20 cellular contexts compared by ENCODE assay signal in genomic region chr17:43722269-43722619, GRCh38. TPM values are rescaled to one million over a fixed set of nuclear protein-coding genes. Genes with fewer than 3 reads are reported as not detected.
A peak's percentile ranks its signal among the peaks of the same experiment; 100 is the strongest.
DNase-seq lines count a peak whose midpoint lies in the region; ATAC-seq, FAIRE-seq and TF ChIP-seq lines count a peak whose summit lies in the region.
"Had no signal": no experiment of that assay in that cellular context is flagged by ENCODE, and none has a peak within 500 bp of the region (broad histone marks: within the 10 kb centered on the region; RNA-seq: fewer than 3 reads in every experiment).

No MANE protein-coding gene starts in this region.

- H3K4me3 ChIP-seq in pancreas, result no peak overlapping the region
- H3K4me3 ChIP-seq in CD8-positive, alpha-beta memory T cell (ENCODE audit: low read length), result no peak overlapping the region
- H3K4me3 ChIP-seq: Peyer's patch had no signal

- ATAC-seq in activated T-cell treated with anti-CD3 and anti-CD28 coated beads, Interleukin-2, amount 50 U/mL, for 4 hours, result no peak
- ATAC-seq in activated B cell treated with CpG ODN at 0.5 μM for 24 hours (ENCODE audit: low read depth) (no peak), memory B cell (ENCODE audit: low read depth) (no peak), pancreas (no peak)

- peaks cover 16% of the 10 kb centered on the region for H3K4me1 Mint-ChIP-seq in activated T-cell treated with anti-CD3 and anti-CD28 coated beads, Interleukin-2, amount 50 U/mL, for 4 hours (ENCODE audit: low read depth)
- H3K4me1 Mint-ChIP-seq in activated B cell treated with CpG ODN at 0.5 μM for 24 hours (peaks cover 17% of the 10 kb centered on the region), memory B cell (peaks cover 8% of the 10 kb centered on the region), type B pancreatic cell (ENCODE audit: unreplicated experiment) (peaks cover 49% of the 10 kb centered on the region)
- peaks cover 6 to 8% (median 8%) of the 10 kb centered on the region in 3 donors for H3K4me1 Mint-ChIP-seq in CD8-positive, alpha-beta memory T cell

- no peak overlapping the region for H3K27ac Mint-ChIP-seq in activated B cell treated with CpG ODN at 0.5 μM for 24 hours
- H3K27ac Mint-ChIP-seq in memory B cell, result peak overlapping the region; percentile 76
- H3K27ac Mint-ChIP-seq in type B pancreatic cell, result peak overlapping the region; percentile 63
- peak overlapping the region in 1 of 8 donors; percentile 44 for H3K27ac Mint-ChIP-seq in CD8-positive, alpha-beta memory T cell

- DNase-seq in activated T-cell treated with anti-CD3 and anti-CD28 coated beads, Interleukin-2, amount 50 U/mL, for 4 hours, result no peak
- no peak for DNase-seq in activated T-cell treated with anti-CD3 and anti-CD28 coated beads, Interleukin-2, amount 50 U/mL, for 48 hours
- DNase-seq in activated B cell treated with CpG ODN at 0.5 μM for 24 hours (no peak), memory B cell (ENCODE audit: low spot score in 2 of 2) (no peak), type B pancreatic cell (ENCODE audit: extremely low spot score, unreplicated experiment) (no peak), NCI-H1092 treated with DMSO at 0.1 percent for 48 hours (lab: John Stamatoyannopoulos, UW) (no peak), pancreas (no peak)
- no peak for DNase-seq in CD8-positive, alpha-beta memory T cell
- DNase-seq: CD4-positive, alpha-beta memory T cell; NCI-H1417 treated with DMSO at 0.1 percent for 48 hours; NCI-H2029; NCI-H2171 treated with DMSO at 0.1 percent for 48 hours; NCI-H774; Peyer's patch; SHP77 had no signal

- TF ChIP-seq CTCF in activated B cell treated with CpG ODN at 0.5 μM for 24 hours (IDR thresholded peaks at IDR 0.05) (no peak), type B pancreatic cell (conservative IDR thresholded peaks at IDR 0.05) (no peak), pancreas (IDR thresholded peaks at IDR 0.05) (no peak)

- peak overlapping the region; percentile 91 for H3K4me3 Mint-ChIP-seq in activated T-cell treated with anti-CD3 and anti-CD28 coated beads, Interleukin-2, amount 50 U/mL, for 4 hours
- H3K4me3 Mint-ChIP-seq in activated B cell treated with CpG ODN at 0.5 μM for 24 hours (peak overlapping the region; percentile 15), memory B cell (no peak overlapping the region), type B pancreatic cell (peak overlapping the region; percentile 90)
- H3K4me3 Mint-ChIP-seq in CD8-positive, alpha-beta memory T cell, result peak overlapping the region in 2 of 7 donors; percentile 18 to 92

- H3K9me3 Mint-ChIP-seq in activated T-cell treated with anti-CD3 and anti-CD28 coated beads, Interleukin-2, amount 50 U/mL, for 4 hours, result no peaks in the 10 kb centered on the region
- H3K9me3 Mint-ChIP-seq in activated B cell treated with CpG ODN at 0.5 μM for 24 hours (no peaks in the 10 kb centered on the region), memory B cell (no peaks in the 10 kb centered on the region), type B pancreatic cell (no peaks in the 10 kb centered on the region)
- no peaks in the 10 kb centered on the region for H3K9me3 Mint-ChIP-seq in CD8-positive, alpha-beta memory T cell
- H3K9me3 Mint-ChIP-seq: IgD-negative memory B cell had no signal

- no peaks in the 10 kb centered on the region for H3K9me3 ChIP-seq in pancreas
- H3K9me3 ChIP-seq in CD8-positive, alpha-beta memory T cell (ENCODE audit: low read length), result no peaks in the 10 kb centered on the region
- H3K9me3 ChIP-seq: Peyer's patch had no signal

- H3K27me3 ChIP-seq in pancreas, result no peaks in the 10 kb centered on the region
- no peaks in the 10 kb centered on the region for H3K27me3 ChIP-seq in CD8-positive, alpha-beta memory T cell (ENCODE audit: insufficient read depth, low read length, poor library complexity, severe bottlenecking)
- H3K27me3 ChIP-seq: Peyer's patch had no signal

- intact Hi-C loops in activated B cell treated with CpG ODN at 0.5 μM for 24 hours (cut with micrococcal nuclease), result no loop called here
- intact Hi-C loops in pancreas (cut with DNase I), result no loop called here

- H3K27ac ChIP-seq in pancreas, result peak overlapping the region in 1 of 4 donors; percentile 22
- no peak overlapping the region for H3K27ac ChIP-seq in CD8-positive, alpha-beta memory T cell (ENCODE audit: low read depth, low read length)
- H3K27ac ChIP-seq: Peyer's patch had no signal

- 94 to 99% methylated on average over 3 of the region's 3 CpGs for WGBS in pancreas, 2 donors

- peaks cover 3% of the 10 kb centered on the region for H3K27me3 Mint-ChIP-seq in activated T-cell treated with anti-CD3 and anti-CD28 coated beads, Interleukin-2, amount 50 U/mL, for 4 hours (ENCODE audit: low read depth)
- H3K27me3 Mint-ChIP-seq in activated B cell treated with CpG ODN at 0.5 μM for 24 hours (no peaks in the 10 kb centered on the region), memory B cell (no peaks in the 10 kb centered on the region), type B pancreatic cell (peaks cover 6% of the 10 kb centered on the region)
- H3K27me3 Mint-ChIP-seq in CD8-positive, alpha-beta memory T cell, result no peaks in the 10 kb centered on the region
- H3K27me3 Mint-ChIP-seq: CD4-positive, alpha-beta memory T cell; IgD-negative memory B cell had no signal

- POLR2A ChIA-PET in activated B cell treated with CpG ODN at 0.5 μM for 24 hours (lab: Charles Lee), result no interaction called here
- POLR2A ChIA-PET in CD8-positive, alpha-beta memory T cell (lab: Charles Lee), result no interaction called here

- CTCF ChIA-PET in activated B cell treated with CpG ODN at 0.5 μM for 24 hours (lab: Charles Lee), result interaction anchor here (1.4 kb wide), 1 partner anchor 37 kb away, joined by 3 read pairs; no protein-coding TSS in a partner anchor
- CTCF ChIA-PET in CD8-positive, alpha-beta memory T cell (lab: Charles Lee), result interaction anchor here (1.2 to 1.9 kb wide), 2 partner anchors 25 to 28 kb away, joined by 3 to 7 read pairs; no protein-coding TSS in a partner anchor

- no peaks in the 10 kb centered on the region for H3K36me3 Mint-ChIP-seq in activated T-cell treated with anti-CD3 and anti-CD28 coated beads, Interleukin-2, amount 50 U/mL, for 4 hours (ENCODE audit: insufficient read depth)
- H3K36me3 Mint-ChIP-seq in activated B cell treated with CpG ODN at 0.5 μM for 24 hours (ENCODE audit: low read depth) (peaks cover 3% of the 10 kb centered on the region), memory B cell (no peaks in the 10 kb centered on the region), type B pancreatic cell (no peaks in the 10 kb centered on the region)
- H3K36me3 Mint-ChIP-seq in CD8-positive, alpha-beta memory T cell, result peaks cover 0 to 3% (median 0%) of the 10 kb centered on the region in 3 donors
- H3K36me3 Mint-ChIP-seq: IgD-negative memory B cell had no signal

- no peaks in the 10 kb centered on the region for H3K36me3 ChIP-seq in pancreas
- H3K36me3 ChIP-seq in CD8-positive, alpha-beta memory T cell (ENCODE audit: insufficient read depth, low read length), result no peaks in the 10 kb centered on the region
- H3K36me3 ChIP-seq: Peyer's patch had no signal

- FAIRE-seq in pancreas (lab: Jason Lieb, UNC), result no peak

- H3K4me1 ChIP-seq in pancreas, result peaks cover 0 to 5% (median 0%) of the 10 kb centered on the region in 3 donors
- peaks cover 8% of the 10 kb centered on the region for H3K4me1 ChIP-seq in CD8-positive, alpha-beta memory T cell (ENCODE audit: insufficient read depth, low read length)
- H3K4me1 ChIP-seq: Peyer's patch had no signal

RNA-seq across cellular contexts. Expression of gene SOST, which starts 36.3 kb away (rescaled TPM):
- not detected for total RNA-seq in activated T-cell treated with anti-CD3 and anti-CD28 coated beads, Interleukin-2, amount 50 U/mL, for 4 hours
- total RNA-seq in activated B cell treated with CpG ODN at 0.5 μM for 24 hours (not detected in 2 replicates), type B pancreatic cell (ENCODE audit: low replicate concordance) (2.0 TPM in 1 of 2 replicates, not detected in the other), pancreas (not detected)
- not detected for polyA plus RNA-seq in pancreas
- not detected for total RNA-seq in CD8-positive, alpha-beta memory T cell
- not detected for polyA plus RNA-seq in CD8-positive, alpha-beta memory T cell
- total RNA-seq: CD4-positive, alpha-beta memory T cell; H7; NCI-H460; Peyer's patch had no signal
- polyA plus RNA-seq: CD4-positive, alpha-beta memory T cell; IgD-negative memory B cell had no signal

RNA-seq across cellular contexts. Expression of gene DUSP3, which starts 56.5 kb away (rescaled TPM):
- total RNA-seq in activated T-cell treated with anti-CD3 and anti-CD28 coated beads, Interleukin-2, amount 50 U/mL, for 4 hours, result 10 to 100 TPM; 16.9 to 17.4 (median 17.2) TPM
- total RNA-seq in activated B cell treated with CpG ODN at 0.5 μM for 24 hours, result 16.4 and 16.6 TPM in 2 replicates
- total RNA-seq in type B pancreatic cell (ENCODE audit: low replicate concordance), result 36.4 and 45.4 TPM in 2 replicates
- 10 to 100 TPM; 29.4 to 45.9 (median 40.7) TPM for total RNA-seq in pancreas
- 10 to 100 TPM; 38.4 to 52.3 TPM for polyA plus RNA-seq in pancreas
- 10 to 100 TPM; 14.0 to 14.4 TPM for total RNA-seq in CD8-positive, alpha-beta memory T cell
- polyA plus RNA-seq in CD8-positive, alpha-beta memory T cell, result 7.7 TPM

RNA-seq across cellular contexts. Expression of gene CFAP97D1, which starts 58.0 kb away (rescaled TPM):
- not detected for total RNA-seq in activated T-cell treated with anti-CD3 and anti-CD28 coated beads, Interleukin-2, amount 50 U/mL, for 4 hours
- total RNA-seq in activated B cell treated with CpG ODN at 0.5 μM for 24 hours (not detected in 2 replicates), type B pancreatic cell (ENCODE audit: low replicate concordance) (not detected in 2 replicates), pancreas (under 1 TPM in 1 of 6 donors, not detected in 5; 0.06 TPM)
- polyA plus RNA-seq in pancreas, result not detected
- total RNA-seq in CD8-positive, alpha-beta memory T cell, result not detected
- not detected for polyA plus RNA-seq in CD8-positive, alpha-beta memory T cell
- total RNA-seq: A172; CD4-positive, alpha-beta memory T cell; Daoy; NCI-H460; Peyer's patch had no signal
- polyA plus RNA-seq: CD4-positive, alpha-beta memory T cell; IgD-negative memory B cell had no signal
